Comparison of ENCODE assay signal across 21 cellular contexts in genomic region chr1:96878640-96879039, GRCh38.
DNase-seq lines count a peak whose midpoint lies in the region; ATAC-seq, FAIRE-seq and TF ChIP-seq lines count a peak whose summit lies in the region.
"Had no signal": no experiment of that assay in that cellular context is flagged by ENCODE, and none has a peak within 500 bp of the region (broad histone marks: within the 10 kb centered on the region; RNA-seq: fewer than 3 reads in every experiment).

No MANE protein-coding gene starts in this region.

- peaks cover 0 to 1% (median 0%) of the 10 kb centered on the region in 4 experiments; a peak in 1 of 7 replicates for H3K27me3 ChIP-seq in H1 (replicated peaks in 1 of 4; ENCODE audit: control insufficient read depth in 3 of 4, extremely low read depth in 1 of 4, insufficient read depth in 3 of 4, low read length in 3 of 4)
- H3K27me3 ChIP-seq in smooth muscle cell (ENCODE audit: low read depth): no peaks in the 10 kb centered on the region
- no peaks in the 10 kb centered on the region for H3K27me3 ChIP-seq in naive thymus-derived CD4-positive, alpha-beta T cell (ENCODE audit: control insufficient read depth in 2 of 2, insufficient read depth in 2 of 2, low read length in 2 of 2)
- H3K27me3 ChIP-seq: BLaER1 treated with 17β-estradiol and CSF1 and Interleukin-3, amounts not matched to agents 10 nM and 100 nM had no signal

- H3K27me3 Mint-ChIP-seq in naive thymus-derived CD4-positive, alpha-beta T cell: peaks cover 0 to 17% (median 5%) of the 10 kb centered on the region in 5 donors
- H3K27me3 Mint-ChIP-seq: B cell; CD4-positive, alpha-beta T cell had no signal

- no peak overlapping the region for H3K9ac ChIP-seq in H1 (replicated peaks in 1 of 4; ENCODE audit: extremely low read depth in 1 of 4, low read depth in 3 of 4, low read length in 3 of 4)
- H3K9ac ChIP-seq in smooth muscle cell (ENCODE audit: low read depth): no peak overlapping the region
- H3K9ac ChIP-seq: BLaER1 treated with 17β-estradiol and CSF1 and Interleukin-3, amounts not matched to agents 10 nM and 100 nM had no signal

- H3K27ac Mint-ChIP-seq in naive thymus-derived CD4-positive, alpha-beta T cell: no peak overlapping the region
- H3K27ac Mint-ChIP-seq: B cell; CD4-positive, alpha-beta T cell; CD8-positive, alpha-beta T cell had no signal

- WGBS in H1 (ENCODE audit: extremely low coverage in 1 of 2, insufficient coverage in 1 of 2, insufficient read length in 1 of 2, insufficient replicate concordance in 2 of 2, low coverage in 1 of 2, low lambda C conversion rate in 2 of 2, missing lambda C conversion rate in 1 of 2), 2 experiments: 93% methylated on average over 1 of the region's 1 CpG; no CpG with 5 or more reads in 1 of the 2 experiments
- WGBS in smooth muscle cell (ENCODE audit: low lambda C conversion rate): 93% methylated on average over 1 of the region's 1 CpG

- H3K4me3 ChIP-seq in HEK293 (ENCODE audit: low read depth, low read length) (no peak overlapping the region), H1 (ENCODE audit: extremely low read depth in 1 of 4, insufficient read depth in 2 of 4, low read depth in 3 of 4, low read length in 4 of 4) (no peak overlapping the region), smooth muscle cell (no peak overlapping the region)
- no peak overlapping the region for H3K4me3 ChIP-seq in naive thymus-derived CD4-positive, alpha-beta T cell (ENCODE audit: low read length)
- H3K4me3 ChIP-seq: A549; BLaER1 treated with 17β-estradiol and CSF1 and Interleukin-3, amounts not matched to agents 10 nM and 100 nM had no signal

- no peak overlapping the region for H3K4ac ChIP-seq in H1 (replicated peaks; ENCODE audit: insufficient read length, low read depth, low read length)

- H3K9me3 ChIP-seq in HEK293 (ENCODE audit: control insufficient read depth, insufficient read depth, low read depth, low read length): no peaks in the 10 kb centered on the region
- 0 out of 4 replicates have a peak, but pooled peaks cover 0 to 3% of the 10 kb centered on the region in 2 experiments for H3K9me3 ChIP-seq in H1 (ENCODE audit: insufficient read depth in 2 of 2, low read depth in 1 of 2, low read length in 1 of 2)
- peaks cover 4% of the 10 kb centered on the region for H3K9me3 ChIP-seq in smooth muscle cell (replicated peaks; ENCODE audit: low read depth)
- peaks cover 0 to under 1% (median 0%) of the 10 kb centered on the region in 3 experiments for H3K9me3 ChIP-seq in naive thymus-derived CD4-positive, alpha-beta T cell (ENCODE audit: control insufficient read depth in 2 of 3, low read length in 3 of 3)
- H3K9me3 ChIP-seq: A549, Caco-2 had no signal

- no peak overlapping the region for H3K14ac ChIP-seq in H1 (ENCODE audit: insufficient read length)

- no peak overlapping the region for H4K8ac ChIP-seq in H1 (ENCODE audit: extremely low read depth, insufficient read depth, low read length)

- H3K4me3 Mint-ChIP-seq in naive thymus-derived CD4-positive, alpha-beta T cell: no peak overlapping the region
- H3K4me3 Mint-ChIP-seq: B cell; CD4-positive, alpha-beta T cell; CD8-positive, alpha-beta T cell had no signal

- H2AFZ ChIP-seq in H1 (ENCODE audit: low read length) (no peak overlapping the region), smooth muscle cell (ENCODE audit: low read depth) (peak overlapping the region; percentile 18)

- TF ChIP-seq POLR2A in H1 (IDR thresholded peaks at IDR 0.05; ENCODE audit: control extremely low read depth in 1 of 2, low read depth in 2 of 2, low read length in 2 of 2): no peak

- no peak for DNase-seq in H1 (ENCODE audit: low read depth in 1 of 2, low spot score in 2 of 2)
- DNase-seq in smooth muscle cell (lab: John Stamatoyannopoulos, UW; ENCODE audit: unreplicated experiment): no peak
- no peak for DNase-seq in cerebellar cortex (ENCODE audit: low spot score)
- DNase-seq in naive thymus-derived CD4-positive, alpha-beta T cell: no peak
- DNase-seq: AML-193; Caco-2; Calu3; CD4-positive, alpha-beta T cell; CD8-positive, alpha-beta T cell; DMS79 treated with DMSO at 0.1 percent for 48 hours; GF-D8 had no signal

- POLR2A ChIA-PET in HEK293 (lab: Yijun Ruan, JAX) (no interaction called here), H1 (lab: Charles Lee; ENCODE audit: partially characterized antibody) (no interaction called here)
- POLR2A ChIA-PET in naive thymus-derived CD4-positive, alpha-beta T cell (lab: Charles Lee): no interaction called here

- H4K5ac ChIP-seq in H1 (ENCODE audit: insufficient read length, low read depth, low read length): no peak overlapping the region

- no peak overlapping the region for H2BK5ac ChIP-seq in H1 (ENCODE audit: low read depth, low read length)

- H4K91ac ChIP-seq in H1 (replicated peaks; ENCODE audit: insufficient read length, low read length): no peak overlapping the region

- no peak overlapping the region for H2AK5ac ChIP-seq in H1 (ENCODE audit: low read depth, low read length)

- no peak overlapping the region for H2BK20ac ChIP-seq in H1 (ENCODE audit: low read length)

- no peaks in the 10 kb centered on the region for H3K79me1 ChIP-seq in H1 (ENCODE audit: low read depth, low read length)

- H3K79me2 ChIP-seq in H1 (ENCODE audit: control insufficient read depth in 1 of 2, insufficient read depth in 2 of 2, low read length in 2 of 2): no peaks in the 10 kb centered on the region
- H3K79me2 ChIP-seq in smooth muscle cell (ENCODE audit: low read depth): no peaks in the 10 kb centered on the region

- peaks cover 0 to 12% (median 2%) of the 10 kb centered on the region in 11 donors for H3K9me3 Mint-ChIP-seq in naive thymus-derived CD4-positive, alpha-beta T cell

- no peaks in the 10 kb centered on the region for H4K20me1 ChIP-seq in H1 (replicated peaks in 1 of 2; ENCODE audit: control insufficient read depth in 1 of 2, insufficient read depth in 2 of 2, low read length in 2 of 2)
- no peaks in the 10 kb centered on the region for H4K20me1 ChIP-seq in smooth muscle cell (ENCODE audit: low read depth)
- H4K20me1 ChIP-seq: BLaER1 treated with 17β-estradiol and CSF1 and Interleukin-3, amounts not matched to agents 10 nM and 100 nM had no signal

- no peak overlapping the region for H3K27ac ChIP-seq in HEK293 (ENCODE audit: extremely low read depth, low read depth, low read length)
- no peak overlapping the region for H3K27ac ChIP-seq in H1 (ENCODE audit: low read depth, low read length)
- H3K27ac ChIP-seq in smooth muscle cell (ENCODE audit: low read depth): no peak overlapping the region
- no peak overlapping the region for H3K27ac ChIP-seq in naive thymus-derived CD4-positive, alpha-beta T cell (ENCODE audit: low read depth, low read length)
- H3K27ac ChIP-seq: 22Rv1; A549; BLaER1 treated with 17β-estradiol and CSF1 and Interleukin-3, amounts not matched to agents 10 nM and 100 nM; C4-2B had no signal

- TF ChIP-seq EP300 in H1 (IDR thresholded peaks at IDR 0.05; ENCODE audit: borderline replicate concordance in 1 of 2, low read depth in 2 of 2, low read length in 2 of 2): no peak

- H3K23ac ChIP-seq in H1 (ENCODE audit: insufficient read length): no peak overlapping the region

- FAIRE-seq in H1 (lab: Jason Lieb, UNC): no peak
- FAIRE-seq: A549, D721Med, G401.6, GM12891, GM19239 had no signal

- H3K4me2 ChIP-seq in H1 (ENCODE audit: insufficient read depth in 1 of 2, low read depth in 2 of 2, low read length in 2 of 2) (no peak overlapping the region), smooth muscle cell (no peak overlapping the region)
- H3K4me2 ChIP-seq: A549; BLaER1 treated with 17β-estradiol and CSF1 and Interleukin-3, amounts not matched to agents 10 nM and 100 nM had no signal

- TF ChIP-seq CTCF in HEK293 (tag by site-specific recombination; IDR thresholded peaks at IDR 0.05) (no peak), H1 (IDR thresholded peaks at IDR 0.05; ENCODE audit: control extremely low read depth in 1 of 3, insufficient read depth in 1 of 3, low read depth in 1 of 3, low read length in 3 of 3) (no peak), smooth muscle cell (IDR thresholded peaks at IDR 0.05; ENCODE audit: borderline replicate concordance, insufficient read depth, poor library complexity, severe bottlenecking) (no peak)

- no peak overlapping the region for H3K56ac ChIP-seq in H1 (replicated peaks; ENCODE audit: insufficient read length, low read depth, low read length)

- no peak overlapping the region for H2BK15ac ChIP-seq in H1 (ENCODE audit: low read length)

- no peaks in the 10 kb centered on the region for H3K36me3 ChIP-seq in HEK293 (ENCODE audit: control insufficient read depth in 2 of 2, insufficient read depth in 1 of 2, low read length in 2 of 2)
- H3K36me3 ChIP-seq in H1 (ENCODE audit: control insufficient read depth in 2 of 4, insufficient read depth in 4 of 4, low read length in 3 of 4): no peaks in the 10 kb centered on the region
- H3K36me3 ChIP-seq in smooth muscle cell (ENCODE audit: low read depth): no peaks in the 10 kb centered on the region
- no peaks in the 10 kb centered on the region for H3K36me3 ChIP-seq in naive thymus-derived CD4-positive, alpha-beta T cell (ENCODE audit: control insufficient read depth in 2 of 3, insufficient read depth in 3 of 3, low read length in 3 of 3)
- H3K36me3 ChIP-seq: BLaER1 treated with 17β-estradiol and CSF1 and Interleukin-3, amounts not matched to agents 10 nM and 100 nM had no signal

- H3K23me2 ChIP-seq in H1 (ENCODE audit: low read depth, low read length): no peaks in the 10 kb centered on the region

- no peak for TF ChIP-seq RAD21 in H1 (IDR thresholded peaks at IDR 0.05 in 1 of 2, conservative IDR thresholded peaks at IDR 0.05 in 1 of 2; ENCODE audit: low read depth in 2 of 2, low read length in 2 of 2)

- intact Hi-C loops in naive thymus-derived CD4-positive, alpha-beta T cell (cut with micrococcal nuclease): no loop called here

- ATAC-seq in naive thymus-derived CD4-positive, alpha-beta T cell: no peak
- ATAC-seq: A549; CD8-positive, alpha-beta T cell had no signal

- CTCF ChIA-PET in HEK293 (lab: Yijun Ruan, JAX) (no interaction called here), H1 (lab: Charles Lee; ENCODE audit: partially characterized antibody) (no interaction called here)
- CTCF ChIA-PET in naive thymus-derived CD4-positive, alpha-beta T cell (lab: Charles Lee): no interaction called here

- H2BK12ac ChIP-seq in H1 (ENCODE audit: low read depth, low read length): no peak overlapping the region

- H3K4me1 ChIP-seq in HEK293 (ENCODE audit: control insufficient read depth, insufficient read depth, low read length): no peaks in the 10 kb centered on the region
- no peaks in the 10 kb centered on the region; a peak in 1 of 7 replicates for H3K4me1 ChIP-seq in H1 (replicated peaks in 1 of 4; ENCODE audit: control insufficient read depth in 3 of 4, insufficient read depth in 4 of 4, low read length in 3 of 4)
- no peaks in the 10 kb centered on the region for H3K4me1 ChIP-seq in smooth muscle cell (ENCODE audit: low read depth)
- H3K4me1 ChIP-seq in naive thymus-derived CD4-positive, alpha-beta T cell (ENCODE audit: control insufficient read depth in 2 of 2, insufficient read depth in 2 of 2, low read length in 2 of 2): no peaks in the 10 kb centered on the region
- H3K4me1 ChIP-seq: A549; BLaER1 treated with 17β-estradiol and CSF1 and Interleukin-3, amounts not matched to agents 10 nM and 100 nM had no signal

- no peak overlapping the region for H2BK120ac ChIP-seq in H1 (replicated peaks; ENCODE audit: low read depth, low read length)

- H3K36me3 Mint-ChIP-seq in naive thymus-derived CD4-positive, alpha-beta T cell: no peaks in the 10 kb centered on the region
- H3K36me3 Mint-ChIP-seq: CD8-positive, alpha-beta T cell had no signal

- no peaks in the 10 kb centered on the region for H3K4me1 Mint-ChIP-seq in naive thymus-derived CD4-positive, alpha-beta T cell
- H3K4me1 Mint-ChIP-seq: B cell had no signal

- H3F3A ChIP-seq in smooth muscle cell (ENCODE audit: low read depth): no peaks in the 10 kb centered on the region

- no peak overlapping the region for H3K18ac ChIP-seq in H1 (ENCODE audit: extremely low read depth, low read length)
